In genomic region chr4:99811850-99812249, GRCh38 we compare ENCODE assay signal across 1 cellular context.
TF ChIP-seq lines count a peak whose summit lies in the region.

No MANE protein-coding gene starts in this region.

TF ChIP-seq in GM12878, 131 proteins besides CTCF, POLR2A, EP300 and RAD21 (continued from another document):
- TF ChIP-seq, protein P1, sequence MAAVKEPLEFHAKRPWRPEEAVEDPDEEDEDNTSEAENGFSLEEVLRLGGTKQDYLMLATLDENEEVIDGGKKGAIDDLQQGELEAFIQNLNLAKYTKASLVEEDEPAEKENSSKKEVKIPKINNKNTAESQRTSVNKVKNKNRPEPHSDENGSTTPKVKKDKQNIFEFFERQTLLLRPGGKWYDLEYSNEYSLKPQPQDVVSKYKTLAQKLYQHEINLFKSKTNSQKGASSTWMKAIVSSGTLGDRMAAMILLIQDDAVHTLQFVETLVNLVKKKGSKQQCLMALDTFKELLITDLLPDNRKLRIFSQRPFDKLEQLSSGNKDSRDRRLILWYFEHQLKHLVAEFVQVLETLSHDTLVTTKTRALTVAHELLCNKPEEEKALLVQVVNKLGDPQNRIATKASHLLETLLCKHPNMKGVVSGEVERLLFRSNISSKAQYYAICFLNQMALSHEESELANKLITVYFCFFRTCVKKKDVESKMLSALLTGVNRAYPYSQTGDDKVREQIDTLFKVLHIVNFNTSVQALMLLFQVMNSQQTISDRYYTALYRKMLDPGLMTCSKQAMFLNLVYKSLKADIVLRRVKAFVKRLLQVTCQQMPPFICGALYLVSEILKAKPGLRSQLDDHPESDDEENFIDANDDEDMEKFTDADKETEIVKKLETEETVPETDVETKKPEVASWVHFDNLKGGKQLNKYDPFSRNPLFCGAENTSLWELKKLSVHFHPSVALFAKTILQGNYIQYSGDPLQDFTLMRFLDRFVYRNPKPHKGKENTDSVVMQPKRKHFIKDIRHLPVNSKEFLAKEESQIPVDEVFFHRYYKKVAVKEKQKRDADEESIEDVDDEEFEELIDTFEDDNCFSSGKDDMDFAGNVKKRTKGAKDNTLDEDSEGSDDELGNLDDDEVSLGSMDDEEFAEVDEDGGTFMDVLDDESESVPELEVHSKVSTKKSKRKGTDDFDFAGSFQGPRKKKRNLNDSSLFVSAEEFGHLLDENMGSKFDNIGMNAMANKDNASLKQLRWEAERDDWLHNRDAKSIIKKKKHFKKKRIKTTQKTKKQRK (IDR thresholded peaks at IDR 0.05; ENCODE audit: low read depth, low read length): no peak
- TF ChIP-seq BCL11A (IDR thresholded peaks at IDR 0.05; ENCODE audit: low read depth, low read length): no peak
- peak; percentile 40; the same call in 1 of the 2 replicates for TF ChIP-seq FOXM1 (IDR thresholded peaks at IDR 0.05; ENCODE audit: low read depth, low read length)
- 0 out of 2 replicates have a peak, but pooled peaks have one; percentile 16 for TF ChIP-seq NBN (IDR thresholded peaks at IDR 0.05)
- peak; percentile 45; the same call in 1 of the 2 replicates for TF ChIP-seq RUNX3 (IDR thresholded peaks at IDR 0.05; ENCODE audit: low read length)
- peak; percentile 43; the same call in 1 of the 2 replicates for TF ChIP-seq MTA2 (IDR thresholded peaks at IDR 0.05; ENCODE audit: low read depth)
- no peak for TF ChIP-seq ZNF384 (IDR thresholded peaks at IDR 0.05; ENCODE audit: borderline replicate concordance, low read depth, low read length)
- TF ChIP-seq ZNF592 (IDR thresholded peaks at IDR 0.05): 0 out of 2 replicates have a peak, but pooled peaks have one; percentile 44
- 0 out of 2 replicates have a peak, but pooled peaks have one; percentile 16 for TF ChIP-seq ATF2 (IDR thresholded peaks at IDR 0.05; ENCODE audit: low read length)
- TF ChIP-seq, protein P2, sequence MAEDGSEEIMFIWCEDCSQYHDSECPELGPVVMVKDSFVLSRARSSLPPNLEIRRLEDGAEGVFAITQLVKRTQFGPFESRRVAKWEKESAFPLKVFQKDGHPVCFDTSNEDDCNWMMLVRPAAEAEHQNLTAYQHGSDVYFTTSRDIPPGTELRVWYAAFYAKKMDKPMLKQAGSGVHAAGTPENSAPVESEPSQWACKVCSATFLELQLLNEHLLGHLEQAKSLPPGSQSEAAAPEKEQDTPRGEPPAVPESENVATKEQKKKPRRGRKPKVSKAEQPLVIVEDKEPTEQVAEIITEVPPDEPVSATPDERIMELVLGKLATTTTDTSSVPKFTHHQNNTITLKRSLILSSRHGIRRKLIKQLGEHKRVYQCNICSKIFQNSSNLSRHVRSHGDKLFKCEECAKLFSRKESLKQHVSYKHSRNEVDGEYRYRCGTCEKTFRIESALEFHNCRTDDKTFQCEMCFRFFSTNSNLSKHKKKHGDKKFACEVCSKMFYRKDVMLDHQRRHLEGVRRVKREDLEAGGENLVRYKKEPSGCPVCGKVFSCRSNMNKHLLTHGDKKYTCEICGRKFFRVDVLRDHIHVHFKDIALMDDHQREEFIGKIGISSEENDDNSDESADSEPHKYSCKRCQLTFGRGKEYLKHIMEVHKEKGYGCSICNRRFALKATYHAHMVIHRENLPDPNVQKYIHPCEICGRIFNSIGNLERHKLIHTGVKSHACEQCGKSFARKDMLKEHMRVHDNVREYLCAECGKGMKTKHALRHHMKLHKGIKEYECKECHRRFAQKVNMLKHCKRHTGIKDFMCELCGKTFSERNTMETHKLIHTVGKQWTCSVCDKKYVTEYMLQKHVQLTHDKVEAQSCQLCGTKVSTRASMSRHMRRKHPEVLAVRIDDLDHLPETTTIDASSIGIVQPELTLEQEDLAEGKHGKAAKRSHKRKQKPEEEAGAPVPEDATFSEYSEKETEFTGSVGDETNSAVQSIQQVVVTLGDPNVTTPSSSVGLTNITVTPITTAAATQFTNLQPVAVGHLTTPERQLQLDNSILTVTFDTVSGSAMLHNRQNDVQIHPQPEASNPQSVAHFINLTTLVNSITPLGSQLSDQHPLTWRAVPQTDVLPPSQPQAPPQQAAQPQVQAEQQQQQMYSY (CRISPR knock-in tag; IDR thresholded peaks at IDR 0.05): no peak
- peak; percentile 53; the same call in 1 of the 2 replicates for TF ChIP-seq SMARCA5 (IDR thresholded peaks at IDR 0.05)
- TF ChIP-seq SMC3 (IDR thresholded peaks at IDR 0.05; ENCODE audit: borderline replicate concordance, low read length): peak; percentile 89
- no peak for TF ChIP-seq RAD51 (IDR thresholded peaks at IDR 0.05)
- no peak for TF ChIP-seq ZZZ3 (IDR thresholded peaks at IDR 0.05; ENCODE audit: control insufficient read depth, insufficient read length, low read depth)
